ENCODE assay signal across 15 cellular contexts in genomic region chr13:27403727-27404385, GRCh38. TPM values are rescaled to one million over a fixed set of nuclear protein-coding genes. Genes with fewer than 3 reads are reported as not detected.
DNase-seq lines count a peak whose midpoint lies in the region; ATAC-seq, FAIRE-seq and TF ChIP-seq lines count a peak whose summit lies in the region.
"Had no signal": no experiment of that assay in that cellular context is flagged by ENCODE, and none has a peak within 500 bp of the region (broad histone marks: within the 10 kb centered on the region; RNA-seq: fewer than 3 reads in every experiment).

No MANE protein-coding gene starts in this region.

- H3K4me1 ChIP-seq in kidney (ENCODE audit: control insufficient read depth in 1 of 2, insufficient read depth in 1 of 2, low read depth in 1 of 2, low read length in 2 of 2) (peaks cover 17 to 31% of the 10 kb centered on the region in 2 donors), psoas muscle (no peaks in the 10 kb centered on the region), uterus (no peaks in the 10 kb centered on the region)

- no peak overlapping the region for H3K9ac ChIP-seq in kidney (ENCODE audit: low read length in 2 of 2)

- no peaks in the 10 kb centered on the region for H3K9me3 ChIP-seq in kidney (ENCODE audit: control insufficient read depth in 1 of 2, low read length in 2 of 2)
- H3K9me3 ChIP-seq in psoas muscle, result no peaks in the 10 kb centered on the region
- no peaks in the 10 kb centered on the region for H3K9me3 ChIP-seq in uterus

- CTCF ChIA-PET in WTC11 (lab: Charles Lee), result interaction anchor here (0.6 to 1.8 kb wide), 6 partner anchors 15 to 457 kb away, joined by 3 to 18 read pairs (median 6); no protein-coding TSS in a partner anchor

- H3K27me3 ChIP-seq in psoas muscle (ENCODE audit: insufficient read depth in 3 of 3, low read length in 2 of 3) (no peaks in the 10 kb centered on the region), uterus (no peaks in the 10 kb centered on the region)

- DNase-seq in DMS53 treated with DMSO at 0.1 percent for 48 hours (lab: John Stamatoyannopoulos, UW; ENCODE audit: unreplicated experiment) (peak; percentile 46), WTC11 (ENCODE audit: low spot score) (no peak), kidney (no peak), psoas muscle (no peak), NCI-H1436 (lab: John Stamatoyannopoulos, UW) (no peak), uterus (no peak)
- DNase-seq: activated CD8-positive, alpha-beta T cell treated with anti-CD3 and anti-CD28 coated beads, Interleukin-2, amount 10 ng/mL, durations not matched to agents 7 days and 5 days; activated naive CD8-positive, alpha-beta T cell treated with anti-CD3 and anti-CD28 coated beads for 36 hours; effector memory CD8-positive, alpha-beta T cell; GDM1; natural killer cell; stimulated activated naive CD8-positive, alpha-beta T cell treated with anti-CD3 and anti-CD28 coated beads, Interleukin-15, Interleukin-2, amounts not matched to agents 100 U/mL and 50 U/mL, for 24 hours; T-helper 17 cell had no signal

- TF ChIP-seq CTCF in WTC11 (IDR thresholded peaks at IDR 0.05), result no peak
- no peak for TF ChIP-seq CTCF in kidney (IDR thresholded peaks at IDR 0.05; ENCODE audit: borderline replicate concordance, extremely low read depth, insufficient read depth)
- no peak for TF ChIP-seq CTCF in psoas muscle (IDR thresholded peaks at IDR 0.05)
- no peak for TF ChIP-seq CTCF in uterus (IDR thresholded peaks at IDR 0.05)

- intact Hi-C loops in kidney (cut with DNase I), result no loop called here
- intact Hi-C loops in psoas muscle (cut with DNase I), result no loop called here
- intact Hi-C loops in uterus (cut with DNase I; ENCODE audit: low total_unique reads), result no loop called here

- no peak for FAIRE-seq in kidney (lab: Jason Lieb, UNC)

- ATAC-seq in WTC11, result peak; percentile 38
- ATAC-seq in psoas muscle, result peak in 2 of 4 donors; percentile 11 to 19
- ATAC-seq in GM19463 (IDR thresholded peaks at IDR 0.05; ENCODE audit: unreplicated experiment), result no peak
- no peak for ATAC-seq in HG03354 (IDR thresholded peaks at IDR 0.05; ENCODE audit: poor library complexity, severe bottlenecking, unreplicated experiment)
- ATAC-seq: activated CD8-positive, alpha-beta T cell treated with anti-CD3 and anti-CD28 coated beads, Interleukin-2, amount 10 ng/mL, durations not matched to agents 7 days and 5 days; effector memory CD8-positive, alpha-beta T cell; natural killer cell; T-helper 17 cell had no signal

- H3K27ac Mint-ChIP-seq in WTC11, result peak overlapping the region; percentile 46
- H3K27ac Mint-ChIP-seq: activated CD8-positive, alpha-beta T cell treated with anti-CD3 and anti-CD28 coated beads, Interleukin-2, amount 10 ng/mL, durations not matched to agents 7 days and 5 days; activated naive CD8-positive, alpha-beta T cell treated with anti-CD3 and anti-CD28 coated beads for 36 hours; effector memory CD8-positive, alpha-beta T cell; natural killer cell; T-helper 17 cell had no signal

- no peaks in the 10 kb centered on the region for H3K36me3 ChIP-seq in kidney (ENCODE audit: control insufficient read depth in 1 of 2, insufficient read depth in 2 of 2, low read length in 2 of 2)
- H3K36me3 ChIP-seq in psoas muscle (ENCODE audit: insufficient read depth in 1 of 2, low read depth in 1 of 2), result no peaks in the 10 kb centered on the region
- H3K36me3 ChIP-seq in uterus, result no peaks in the 10 kb centered on the region

- H3K36me3 Mint-ChIP-seq in WTC11, result peaks cover 5% of the 10 kb centered on the region; the same call in 1 of the 2 replicates
- H3K36me3 Mint-ChIP-seq: activated naive CD8-positive, alpha-beta T cell treated with anti-CD3 and anti-CD28 coated beads for 36 hours; natural killer cell had no signal

- peak overlapping the region; percentile 71 to 89 for H3K27ac ChIP-seq in kidney (ENCODE audit: low read depth in 2 of 2, low read length in 2 of 2)
- peak overlapping the region; percentile 21 for H3K27ac ChIP-seq in psoas muscle
- H3K27ac ChIP-seq in uterus, result peak overlapping the region in 1 of 2 donors; percentile 29

- H3K27me3 Mint-ChIP-seq in WTC11 (ENCODE audit: low read depth), result no peaks in the 10 kb centered on the region
- H3K27me3 Mint-ChIP-seq: activated naive CD8-positive, alpha-beta T cell treated with anti-CD3 and anti-CD28 coated beads for 36 hours had no signal

- 63 to 66% (median 65%) methylated on average over 10 of the region's 10 CpGs for WGBS in psoas muscle, 3 donors

- POLR2A ChIA-PET in WTC11 (lab: Charles Lee), result interaction anchor here (0.8 kb wide), 1 partner anchor 80 kb away, joined by 5 read pairs; no protein-coding TSS in a partner anchor

- H3K4me3 ChIP-seq in kidney (ENCODE audit: low read length in 2 of 2) (peak overlapping the region; percentile 19 to 27), psoas muscle (no peak overlapping the region), uterus (no peak overlapping the region)

- H3K4me1 Mint-ChIP-seq in WTC11, result peaks cover 17% of the 10 kb centered on the region
- H3K4me1 Mint-ChIP-seq: T-helper 17 cell had no signal

- H3K9me3 Mint-ChIP-seq in WTC11, result peaks cover 8% of the 10 kb centered on the region
- H3K9me3 Mint-ChIP-seq: activated naive CD8-positive, alpha-beta T cell treated with anti-CD3 and anti-CD28 coated beads for 36 hours; effector memory CD8-positive, alpha-beta T cell; natural killer cell had no signal

- no peak overlapping the region for H3K4me3 Mint-ChIP-seq in WTC11
- H3K4me3 Mint-ChIP-seq: activated CD8-positive, alpha-beta T cell treated with anti-CD3 and anti-CD28 coated beads, Interleukin-2, amount 10 ng/mL, durations not matched to agents 7 days and 5 days; activated naive CD8-positive, alpha-beta T cell treated with anti-CD3 and anti-CD28 coated beads for 36 hours; effector memory CD8-positive, alpha-beta T cell; natural killer cell; T-helper 17 cell had no signal

- TF ChIP-seq POLR2A in uterus (IDR thresholded peaks at IDR 0.05), result no peak

TF ChIP-seq in WTC11, 78 proteins besides CTCF, POLR2A, EP300 and RAD21:
- TF ChIP-seq, protein P1, sequence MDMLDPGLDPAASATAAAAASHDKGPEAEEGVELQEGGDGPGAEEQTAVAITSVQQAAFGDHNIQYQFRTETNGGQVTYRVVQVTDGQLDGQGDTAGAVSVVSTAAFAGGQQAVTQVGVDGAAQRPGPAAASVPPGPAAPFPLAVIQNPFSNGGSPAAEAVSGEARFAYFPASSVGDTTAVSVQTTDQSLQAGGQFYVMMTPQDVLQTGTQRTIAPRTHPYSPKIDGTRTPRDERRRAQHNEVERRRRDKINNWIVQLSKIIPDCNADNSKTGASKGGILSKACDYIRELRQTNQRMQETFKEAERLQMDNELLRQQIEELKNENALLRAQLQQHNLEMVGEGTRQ (CRISPR knock-in tag; IDR thresholded peaks at IDR 0.05), result no peak
- no peak for TF ChIP-seq MXD4 (CRISPR knock-in tag; IDR thresholded peaks at IDR 0.05; ENCODE audit: borderline replicate concordance)
- TF ChIP-seq ZBTB21 (CRISPR knock-in tag; IDR thresholded peaks at IDR 0.05; ENCODE audit: borderline replicate concordance), result no peak
- TF ChIP-seq, protein P2, sequence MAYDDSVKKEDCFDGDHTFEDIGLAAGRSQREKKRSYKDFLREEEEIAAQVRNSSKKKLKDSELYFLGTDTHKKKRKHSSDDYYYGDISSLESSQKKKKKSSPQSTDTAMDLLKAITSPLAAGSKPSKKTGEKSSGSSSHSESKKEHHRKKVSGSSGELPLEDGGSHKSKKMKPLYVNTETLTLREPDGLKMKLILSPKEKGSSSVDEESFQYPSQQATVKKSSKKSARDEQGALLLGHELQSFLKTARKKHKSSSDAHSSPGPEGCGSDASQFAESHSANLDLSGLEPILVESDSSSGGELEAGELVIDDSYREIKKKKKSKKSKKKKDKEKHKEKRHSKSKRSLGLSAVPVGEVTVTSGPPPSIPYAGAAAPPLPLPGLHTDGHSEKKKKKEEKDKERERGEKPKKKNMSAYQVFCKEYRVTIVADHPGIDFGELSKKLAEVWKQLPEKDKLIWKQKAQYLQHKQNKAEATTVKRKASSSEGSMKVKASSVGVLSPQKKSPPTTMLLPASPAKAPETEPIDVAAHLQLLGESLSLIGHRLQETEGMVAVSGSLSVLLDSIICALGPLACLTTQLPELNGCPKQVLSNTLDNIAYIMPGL (CRISPR knock-in tag; IDR thresholded peaks at IDR 0.05), result no peak
TF ChIP-seq in WTC11: peak in this region for 0.

RNA-seq across cellular contexts. Expression of gene GTF3A, which starts 20.6 kb away (rescaled TPM):
- total RNA-seq in WTC11 (2021), result 77.0 to 88.7 TPM (median 78.4 TPM) in 3 replicates
- total RNA-seq in kidney, result 64.8 TPM
- 126 TPM for polyA plus RNA-seq in kidney (ENCODE audit: insufficient read depth, low read depth, low replicate concordance)
- 100 to 1,000 TPM; 141 to 201 (median 159) TPM for total RNA-seq in psoas muscle
- 100 to 1,000 TPM; 228 to 285 (median 231) TPM for polyA plus RNA-seq in psoas muscle
- total RNA-seq in uterus, result 100 to 1,000 TPM in 2 of 4 donors, 10 to 100 TPM in 2; 31.8 to 174 (median 98.3) TPM

RNA-seq across cellular contexts. Expression of gene MTIF3, which starts 46.5 kb away (rescaled TPM):
- total RNA-seq in WTC11 (2021) (42.0 to 50.0 TPM (median 45.1 TPM) in 3 replicates), kidney (48.5 TPM), psoas muscle (10 to 100 TPM; 48.1 to 72.4 (median 64.9) TPM), uterus (100 to 1,000 TPM in 1 of 4 donors, 10 to 100 TPM in 3; 14.6 to 102 (median 40.0) TPM)
- polyA plus RNA-seq in kidney (ENCODE audit: insufficient read depth, low read depth, low replicate concordance) (130 TPM), psoas muscle (100 to 1,000 TPM in 2 of 3 donors, 10 to 100 TPM in 1; 84.8 to 166 (median 108) TPM)

Comparison
In these comparisons a context has a peak if more than half of its experiments do, and no peak if none do; other contexts are left out.
1. H3K4me3 ChIP-seq: peak in kidney (2 of 2); none in psoas muscle (single experiment) and uterus (0 of 2).